Comparison of ENCODE assay signal across 12 cellular contexts in the genomic region with DNA sequence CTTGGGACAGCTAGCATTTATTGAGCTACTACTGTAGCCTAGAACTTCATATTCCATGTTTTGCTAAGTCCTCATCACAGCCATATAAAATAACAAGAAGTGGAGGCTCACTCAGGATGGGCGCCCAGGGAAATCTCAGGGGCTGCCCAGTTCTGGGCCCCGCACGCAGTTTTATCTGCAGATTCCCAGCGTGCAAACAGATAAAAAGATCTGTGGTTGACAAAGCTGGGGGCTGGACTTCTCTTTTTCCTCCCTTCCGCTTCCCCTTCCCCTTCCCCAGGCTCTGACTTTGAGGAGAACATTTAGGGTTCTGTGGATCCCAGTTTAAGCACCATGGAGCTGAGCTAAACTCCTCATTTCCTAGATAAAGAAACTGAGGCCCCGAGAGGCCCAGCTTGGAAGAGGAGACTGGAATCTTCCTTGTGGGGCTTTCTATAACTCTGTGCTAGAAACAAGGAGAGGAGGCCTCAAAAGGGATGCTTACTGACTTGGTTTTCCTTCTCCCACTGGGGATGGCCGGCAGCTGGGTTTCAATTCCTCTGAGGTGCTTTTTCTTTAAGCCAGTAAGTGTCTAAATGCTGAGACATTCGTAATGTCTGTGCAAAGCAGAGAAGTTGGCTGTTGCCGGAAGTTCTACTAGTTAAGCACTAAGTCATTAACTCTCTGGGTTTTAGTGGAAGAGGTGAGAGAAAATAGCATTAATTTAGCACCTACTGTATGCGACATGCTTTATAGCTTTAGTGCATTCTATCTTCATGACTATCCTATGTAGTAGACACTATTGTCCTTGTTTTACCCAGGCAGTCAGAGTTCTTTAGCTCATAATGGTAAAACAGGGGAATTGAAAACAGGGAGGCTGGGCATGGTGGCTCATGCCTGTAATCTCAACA.
DNase-seq lines count a peak whose midpoint lies in the region; ATAC-seq and TF ChIP-seq lines count a peak whose summit lies in the region.
"Had no signal": no experiment of that assay in that cellular context is flagged by ENCODE, and none has a peak within 500 bp of the region (broad histone marks: within the 10 kb centered on the region; RNA-seq: fewer than 3 reads in every experiment).

No MANE protein-coding gene starts in this region.

- intact Hi-C loops in esophagus squamous epithelium (cut with DNase I), result no loop called here

- no peak for ATAC-seq in GM21723 (IDR thresholded peaks at IDR 0.05; ENCODE audit: unreplicated experiment)
- no peak for ATAC-seq in HG03565 (IDR thresholded peaks at IDR 0.05; ENCODE audit: unreplicated experiment)

- peak overlapping the region in 3 of 4 donors; percentile 64 to 83 (median 77) for H3K27ac ChIP-seq in esophagus squamous epithelium
- H3K27ac ChIP-seq in parathyroid adenoma, result peak overlapping the region; percentile 34

- no peak overlapping the region for H3K4me2 ChIP-seq in parathyroid adenoma (ENCODE audit: low read length)

- DNase-seq in CD1c-positive myeloid dendritic cell (ENCODE audit: extremely low spot score), result peak; percentile 75
- DNase-seq in MV-4-11 (lab: John Stamatoyannopoulos, UW), result peak; percentile 90
- DNase-seq in esophagus squamous epithelium (lab: John Stamatoyannopoulos, UW), result no peak
- no peak for DNase-seq in EL
- no peak for DNase-seq in DMS53 treated with DMSO at 0.1 percent for 48 hours (lab: John Stamatoyannopoulos, UW; ENCODE audit: unreplicated experiment)
- DNase-seq: activated CD8-positive, alpha-beta memory T cell treated with anti-CD3 and anti-CD28 coated beads, Interleukin-2, amount 50 U/mL, for 4 hours; aorta; mesendoderm; uterus had no signal

- H3K79me2 ChIP-seq in parathyroid adenoma, result peaks cover 22% of the 10 kb centered on the region

- no peaks in the 10 kb centered on the region for H3K27me3 ChIP-seq in esophagus squamous epithelium
- H3K27me3 ChIP-seq in parathyroid adenoma (ENCODE audit: control insufficient read depth, insufficient read depth, low read length), result no peaks in the 10 kb centered on the region
- H3K27me3 ChIP-seq: uterus had no signal

- H3K9me3 ChIP-seq in esophagus squamous epithelium (no peaks in the 10 kb centered on the region), parathyroid adenoma (ENCODE audit: control insufficient read depth, low read length) (no peaks in the 10 kb centered on the region)
- H3K9me3 ChIP-seq: uterus had no signal

- H3K9ac ChIP-seq in parathyroid adenoma, result no peak overlapping the region

- no peaks in the 10 kb centered on the region for H3K36me3 ChIP-seq in esophagus squamous epithelium
- no peaks in the 10 kb centered on the region for H3K36me3 ChIP-seq in parathyroid adenoma (ENCODE audit: control insufficient read depth, insufficient read depth, low read length)
- H3K36me3 ChIP-seq: uterus had no signal

- TF ChIP-seq POLR2A in esophagus squamous epithelium (IDR thresholded peaks at IDR 0.05), result no peak

- H2AFZ ChIP-seq in parathyroid adenoma, result no peak overlapping the region

- 82 to 88% methylated on average over 7 to 10 of the region's 10 CpGs for WGBS in esophagus squamous epithelium, 2 donors

- TF ChIP-seq CTCF in esophagus squamous epithelium (IDR thresholded peaks at IDR 0.05) (no peak), parathyroid adenoma (IDR thresholded peaks at IDR 0.05) (no peak)

- peaks cover 0 to 78% (median 29%) of the 10 kb centered on the region in 3 donors for H3K4me1 ChIP-seq in esophagus squamous epithelium
- peaks cover 4% of the 10 kb centered on the region for H3K4me1 ChIP-seq in parathyroid adenoma

- H3K4me3 ChIP-seq in esophagus squamous epithelium (no peak overlapping the region), parathyroid adenoma (ENCODE audit: low read depth, low read length) (no peak overlapping the region)
- H3K4me3 ChIP-seq: uterus had no signal

Comparison
In these comparisons a context has a peak if more than half of its experiments do, and no peak if none do; other contexts are left out.
1. DNase-seq: peak in CD1c-positive myeloid dendritic cell (single experiment) and MV-4-11 (single experiment); none in esophagus squamous epithelium (single experiment), EL (single experiment) and DMS53 treated with DMSO at 0.1 percent for 48 hours (single experiment).